15 cellular contexts compared by ENCODE assay signal in the genomic region with DNA sequence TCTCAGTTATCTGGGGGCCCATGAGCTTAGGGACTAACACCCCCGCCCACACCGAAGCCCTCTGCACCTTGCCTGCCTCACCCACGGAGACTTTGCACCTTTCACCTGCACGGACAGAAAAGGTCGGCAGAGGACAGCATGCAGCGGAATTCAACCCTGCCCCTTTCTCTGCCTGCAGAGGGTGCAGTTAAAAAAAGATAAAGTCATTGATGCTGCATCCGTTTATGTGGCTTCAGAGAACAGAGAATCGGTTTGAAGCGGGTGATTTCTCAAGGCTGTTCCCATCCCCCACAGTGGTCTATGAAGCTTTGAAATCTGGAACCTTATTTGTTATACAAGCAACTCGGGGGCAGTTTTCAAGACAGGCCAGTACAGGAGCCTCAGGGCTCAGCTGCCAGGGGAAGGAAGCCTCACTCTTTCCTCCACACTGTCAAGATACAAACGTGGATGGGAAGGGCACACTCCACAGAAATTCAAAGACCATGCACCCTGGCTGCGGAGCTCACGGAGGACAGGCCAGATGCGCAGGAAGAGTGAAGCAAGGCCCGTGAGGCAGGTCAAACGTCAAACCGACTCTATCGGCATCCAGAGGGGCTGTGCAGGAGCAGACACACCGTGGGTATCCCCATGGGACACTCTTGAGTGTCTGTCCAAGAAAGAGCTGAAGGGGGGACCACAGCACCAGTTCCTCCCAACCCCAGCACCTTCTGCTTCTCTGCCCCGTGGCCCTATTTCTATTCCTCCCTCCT.
DNase-seq lines count a peak whose midpoint lies in the region; ATAC-seq and TF ChIP-seq lines count a peak whose summit lies in the region.
"Had no signal": no experiment of that assay in that cellular context is flagged by ENCODE, and none has a peak within 500 bp of the region (broad histone marks: within the 10 kb centered on the region; RNA-seq: fewer than 3 reads in every experiment).

No MANE protein-coding gene starts in this region.

- no peak overlapping the region for H2AFZ ChIP-seq in DND-41 (ENCODE audit: low read depth, low read length)
- no peak overlapping the region for H2AFZ ChIP-seq in H9 (ENCODE audit: low read length)
- H2AFZ ChIP-seq in OCI-LY7 (ENCODE audit: low read length) = no peak overlapping the region
- H2AFZ ChIP-seq: GM23248 had no signal

- H3K4ac ChIP-seq in H9 (ENCODE audit: low read depth, low read length) (no peak overlapping the region), mesendoderm (ENCODE audit: low read depth, low read length) (no peak overlapping the region)

- no peak overlapping the region for H2BK20ac ChIP-seq in H9 (ENCODE audit: low read depth, low read length, poor library complexity, severe bottlenecking)

- no peak overlapping the region for H3K56ac ChIP-seq in H9 (ENCODE audit: insufficient read length, low read depth, low read length)
- no peak overlapping the region for H3K56ac ChIP-seq in mesendoderm (ENCODE audit: low read length)

- H2AK5ac ChIP-seq in H9 (ENCODE audit: insufficient read length, low read length) = no peak overlapping the region
- H2AK5ac ChIP-seq in mesendoderm (ENCODE audit: low read length) = no peak overlapping the region

- H3K27me3 ChIP-seq in DND-41 (ENCODE audit: insufficient read depth, low read length, poor library complexity) = peaks cover 18% of the 10 kb centered on the region
- H3K27me3 ChIP-seq in H9 (ENCODE audit: insufficient read depth, low read length) = peaks cover 8% of the 10 kb centered on the region; the same call in 1 of the 2 replicates
- H3K27me3 ChIP-seq in mesendoderm (ENCODE audit: insufficient read depth, low read length, poor library complexity) = no peaks in the 10 kb centered on the region

- peaks cover 9 to 11% of the 10 kb centered on the region in 2 experiments for H3K9me3 Mint-ChIP-seq in H9
- H3K9me3 Mint-ChIP-seq: activated CD4-positive, alpha-beta T cell treated with anti-CD3 and anti-CD28 coated beads, Interleukin-2, amount 10 ng/mL, durations not matched to agents 24 days and 14 days; activated T-cell treated with anti-CD3 and anti-CD28 coated beads, Interleukin-2, amount 50 U/mL, for 4 hours; immature natural killer cell had no signal

- BruUV-seq in OCI-LY7 (replicated peaks; lab: Mats Ljungman, UMichigan) = no TSS peak

- H3K79me1 ChIP-seq in H9 (ENCODE audit: insufficient read depth, low read depth, low read length, poor library complexity, severe bottlenecking) (no peaks in the 10 kb centered on the region), mesendoderm (ENCODE audit: low read length) (no peaks in the 10 kb centered on the region)

- H3K4me3 Mint-ChIP-seq in H9 = no peak overlapping the region
- H3K4me3 Mint-ChIP-seq: activated CD4-positive, alpha-beta T cell treated with anti-CD3 and anti-CD28 coated beads, Interleukin-2, amount 10 ng/mL, durations not matched to agents 24 days and 14 days; activated T-cell treated with anti-CD3 and anti-CD28 coated beads, Interleukin-2, amount 50 U/mL, for 4 hours; CD4-positive, CD25-positive, alpha-beta regulatory T cell; immature natural killer cell had no signal

- H3K9me3 ChIP-seq in DND-41 (ENCODE audit: insufficient read depth, low read length, severe bottlenecking) (no peaks in the 10 kb centered on the region), H9 (ENCODE audit: control insufficient read depth, low read depth, low read length) (no peaks in the 10 kb centered on the region), OCI-LY7 (ENCODE audit: low read length) (no peaks in the 10 kb centered on the region)
- H3K9me3 ChIP-seq: gastroesophageal sphincter had no signal

- no peak overlapping the region for H2BK120ac ChIP-seq in H9 (ENCODE audit: low read depth, low read length, poor library complexity, severe bottlenecking)
- H2BK120ac ChIP-seq in mesendoderm (ENCODE audit: low read depth, low read length) = no peak overlapping the region

- H3K4me3 ChIP-seq in DND-41 (ENCODE audit: low read depth in 1 of 2, low read length in 2 of 2) (no peak overlapping the region), OCI-LY7 (ENCODE audit: low read depth, low read length, poor library complexity, severe bottlenecking) (no peak overlapping the region), mesendoderm (ENCODE audit: low read length) (no peak overlapping the region)
- H3K4me3 ChIP-seq: gastroesophageal sphincter, GM23248 had no signal

- H3K18ac ChIP-seq in H9 (ENCODE audit: insufficient read length, low read depth, low read length) = no peak overlapping the region
- H3K18ac ChIP-seq in mesendoderm (ENCODE audit: low read length) = no peak overlapping the region

- H4K5ac ChIP-seq in H9 (ENCODE audit: insufficient read length, low read depth, low read length) = no peak overlapping the region
- no peak overlapping the region for H4K5ac ChIP-seq in mesendoderm (ENCODE audit: low read length)

- H3K23ac ChIP-seq in H9 (ENCODE audit: insufficient read length, low read depth, low read length) (no peak overlapping the region), mesendoderm (ENCODE audit: low read length) (no peak overlapping the region)

- no peak overlapping the region for H3K27ac ChIP-seq in DND-41 (ENCODE audit: low read length)
- no peak overlapping the region for H3K27ac ChIP-seq in H9 (ENCODE audit: insufficient read length, low read depth, low read length)
- H3K27ac ChIP-seq in OCI-LY7 (ENCODE audit: low read depth, low read length, poor library complexity, severe bottlenecking) = no peak overlapping the region
- no peak overlapping the region for H3K27ac ChIP-seq in mesendoderm (ENCODE audit: low read depth, low read length)
- H3K27ac ChIP-seq: gastroesophageal sphincter, GM23248 had no signal

- intact Hi-C loops in OCI-LY7 (cut with micrococcal nuclease; ENCODE audit: unreplicated experiment) = no loop called here

- CTCF ChIA-PET in OCI-LY7 (lab: Charles Lee; ENCODE audit: unreplicated experiment) = no interaction called here

- H3K36me3 Mint-ChIP-seq in H9 (ENCODE audit: insufficient read depth in 1 of 3, low read depth in 3 of 3) = peaks cover 0 to 5% (median 4%) of the 10 kb centered on the region in 3 experiments; a peak in 2 of 7 replicates
- H3K36me3 Mint-ChIP-seq: CD4-positive, CD25-positive, alpha-beta regulatory T cell; immature natural killer cell had no signal

- H3T11ph ChIP-seq in H9 (ENCODE audit: low read length) = no peak overlapping the region

- H3K4me1 ChIP-seq in DND-41 (ENCODE audit: insufficient read depth, low read length) (peaks cover 17% of the 10 kb centered on the region), H9 (ENCODE audit: insufficient read depth, low read length) (no peaks in the 10 kb centered on the region), OCI-LY7 (ENCODE audit: insufficient read depth, low read length, poor library complexity, severe bottlenecking) (peaks cover 34% of the 10 kb centered on the region), mesendoderm (ENCODE audit: control insufficient read depth, low read depth, low read length) (no peaks in the 10 kb centered on the region)
- H3K4me1 ChIP-seq: gastroesophageal sphincter had no signal

- peak; percentile 56 for DNase-seq in DND-41
- DNase-seq in H9 = no peak
- DNase-seq in OCI-LY7 (ENCODE audit: low spot score) = peak; percentile 48
- DNase-seq in mesendoderm = peak; percentile 36
- no peak for DNase-seq in NCI-H1048 (lab: John Stamatoyannopoulos, UW)
- no peak for DNase-seq in ecto neural progenitor cell (ENCODE audit: low spot score)
- DNase-seq in stimulated activated CD4-positive, alpha-beta T cell treated with anti-CD3 and anti-CD28 coated beads, Interleukin-1b, Interleukin-23, amount 100 ng/mL, for 48 hours = no peak
- DNase-seq: activated CD4-positive, alpha-beta T cell treated with anti-CD3 and anti-CD28 coated beads, Interleukin-2, amount 10 ng/mL, durations not matched to agents 24 days and 14 days; activated T-cell treated with anti-CD3 and anti-CD28 coated beads, Interleukin-2, amount 50 U/mL, for 4 hours; CD4-positive, CD25-positive, alpha-beta regulatory T cell; EL; GM23248; immature natural killer cell; NCI-H146 had no signal

- H3K27ac Mint-ChIP-seq in H9 = no peak overlapping the region
- H3K27ac Mint-ChIP-seq: activated CD4-positive, alpha-beta T cell treated with anti-CD3 and anti-CD28 coated beads, Interleukin-2, amount 10 ng/mL, durations not matched to agents 24 days and 14 days; CD4-positive, CD25-positive, alpha-beta regulatory T cell; immature natural killer cell had no signal

- H3K4me1 Mint-ChIP-seq in H9 = peaks cover 14 to 33% of the 10 kb centered on the region in 2 experiments
- H3K4me1 Mint-ChIP-seq: activated CD4-positive, alpha-beta T cell treated with anti-CD3 and anti-CD28 coated beads, Interleukin-2, amount 10 ng/mL, durations not matched to agents 24 days and 14 days; CD4-positive, CD25-positive, alpha-beta regulatory T cell; immature natural killer cell had no signal

- H4K8ac ChIP-seq in H9 (replicated peaks; ENCODE audit: insufficient read length, low read depth, low read length) (no peak overlapping the region), mesendoderm (ENCODE audit: low read depth, low read length) (no peak overlapping the region)

- WGBS in H9 (ENCODE audit: extremely low coverage, insufficient read length, low lambda C conversion rate) = no CpG with 5 or more reads among the region's 20 CpGs
- no CpG with 5 or more reads among the region's 20 CpGs for WGBS in mesendoderm (ENCODE audit: extremely low coverage, insufficient coverage, low lambda C conversion rate)

- H3K9ac ChIP-seq in DND-41 (ENCODE audit: low read depth, low read length) = no peak overlapping the region
- H3K9ac ChIP-seq in H9 (ENCODE audit: extremely low read depth, insufficient read length, low read length) = no peak overlapping the region
- H3K9ac ChIP-seq in mesendoderm (ENCODE audit: low read length) = no peak overlapping the region
- H3K9ac ChIP-seq: GM23248 had no signal

- H3K23me2 ChIP-seq in H9 (ENCODE audit: insufficient read length, low read depth, low read length, poor library complexity, severe bottlenecking) = no peaks in the 10 kb centered on the region

- no peak overlapping the region for H3K14ac ChIP-seq in H9 (ENCODE audit: insufficient read depth, low read length)

- POLR2A ChIA-PET in OCI-LY7 (lab: Charles Lee) = interaction anchor here (0.7 kb wide), 1 partner anchor 213 kb away, joined by 3 read pairs; no protein-coding TSS in a partner anchor

- no peaks in the 10 kb centered on the region for H4K20me1 ChIP-seq in DND-41 (ENCODE audit: insufficient read depth, low read length)
- no peaks in the 10 kb centered on the region for H4K20me1 ChIP-seq in H9 (ENCODE audit: control insufficient read depth, insufficient read depth, insufficient read length)
- no peaks in the 10 kb centered on the region for H4K20me1 ChIP-seq in OCI-LY7 (ENCODE audit: insufficient read depth, low read length)

- H2BK12ac ChIP-seq in H9 (ENCODE audit: insufficient read length, low read depth, low read length) = no peak overlapping the region

- H3K4me2 ChIP-seq in DND-41 (ENCODE audit: insufficient read depth, low read length) = no peak overlapping the region
- no peak overlapping the region for H3K4me2 ChIP-seq in H9 (ENCODE audit: insufficient read depth, insufficient read length, low read length)
- peak overlapping the region; percentile 16 for H3K4me2 ChIP-seq in OCI-LY7 (ENCODE audit: low read length)
- no peak overlapping the region for H3K4me2 ChIP-seq in mesendoderm (ENCODE audit: low read length)

- H2BK15ac ChIP-seq in H9 (ENCODE audit: low read depth, low read length) (no peak overlapping the region), mesendoderm (replicated peaks; ENCODE audit: low read depth) (no peak overlapping the region)

- no peak overlapping the region for H2BK5ac ChIP-seq in H9 (ENCODE audit: insufficient read length, low read length)
- no peak overlapping the region for H2BK5ac ChIP-seq in mesendoderm (ENCODE audit: low read length)

- ATAC-seq in DND-41 (ENCODE audit: insufficient read depth, low read depth) = peak; percentile 67
- ATAC-seq: activated T-cell treated with anti-CD3 and anti-CD28 coated beads, Interleukin-2, amount 50 U/mL, for 4 hours; gastroesophageal sphincter had no signal

- peak; percentile 35 for TF ChIP-seq CTCF in DND-41 (IDR thresholded peaks at IDR 0.05; ENCODE audit: borderline replicate concordance, extremely low read depth, low read length, poor library complexity, severe bottlenecking)
- 0 out of 3 replicates have a peak, but pooled peaks have one; percentile 21 for TF ChIP-seq CTCF in H9 (conservative IDR thresholded peaks at IDR 0.05)
- TF ChIP-seq CTCF in OCI-LY7 (conservative IDR thresholded peaks at IDR 0.05; ENCODE audit: low read length) = peak; percentile 61

- H3K36me3 ChIP-seq in DND-41 (ENCODE audit: insufficient read depth, low read length) (no peaks in the 10 kb centered on the region), OCI-LY7 (ENCODE audit: insufficient read depth, low read length) (no peaks in the 10 kb centered on the region), mesendoderm (ENCODE audit: control insufficient read depth, insufficient read depth, low read length) (no peaks in the 10 kb centered on the region)
- H3K36me3 ChIP-seq: gastroesophageal sphincter had no signal

- H3K79me2 ChIP-seq in DND-41 (ENCODE audit: insufficient read depth, low read length) (no peaks in the 10 kb centered on the region), H9 (ENCODE audit: insufficient read depth, low read length) (no peaks in the 10 kb centered on the region), OCI-LY7 (ENCODE audit: insufficient read depth, low read depth, low read length) (no peaks in the 10 kb centered on the region), mesendoderm (ENCODE audit: control insufficient read depth, insufficient read depth, low read length) (no peaks in the 10 kb centered on the region)

- no peaks in the 10 kb centered on the region for H3K9me2 ChIP-seq in OCI-LY7 (ENCODE audit: insufficient read depth, low read length)

- no peak overlapping the region for H4K91ac ChIP-seq in H9 (ENCODE audit: insufficient read length, low read depth, low read length)

- H3K27me3 Mint-ChIP-seq in H9 (ENCODE audit: low read depth) = peaks cover 80% of the 10 kb centered on the region

Comparison
In these comparisons a context has a peak if more than half of its experiments do, and no peak if none do; other contexts are left out.
1. DNase-seq: peak in DND-41 (single experiment), OCI-LY7 (single experiment) and mesendoderm (single experiment); none in H9 (single experiment), NCI-H1048 (single experiment), ecto neural progenitor cell (single experiment) and stimulated activated CD4-positive, alpha-beta T cell treated with anti-CD3 and anti-CD28 coated beads, Interleukin-1b, Interleukin-23, amount 100 ng/mL, for 48 hours (single experiment).
2. Peak in every context shown above with its lines, with median percentiles within 50 percentile points of each other: CTCF ChIP-seq.